In the genomic region with DNA sequence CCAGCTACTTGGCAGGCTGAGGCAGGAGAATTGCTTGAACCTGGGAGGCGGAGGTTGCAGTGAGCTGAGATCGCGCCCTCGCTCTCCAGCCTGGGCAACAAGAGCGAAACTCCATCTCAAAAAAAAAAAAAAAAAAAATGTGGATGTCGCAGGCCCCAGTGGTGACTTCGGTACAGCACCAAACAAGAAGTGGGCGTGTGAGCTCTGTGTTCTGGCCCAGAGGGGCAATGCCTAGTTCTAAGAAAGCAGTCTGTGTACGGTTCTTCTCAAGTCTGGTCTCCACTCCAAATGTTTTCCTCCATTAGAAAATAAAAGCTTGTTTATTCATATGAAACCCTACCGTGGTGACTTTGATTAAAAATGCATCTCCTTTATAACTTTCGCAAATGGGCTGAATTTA, we compare ENCODE assay signal across 9 cellular contexts.
"Had no signal": no experiment of that assay in that cellular context is flagged by ENCODE, and none has a peak within 500 bp of the region (broad histone marks: within the 10 kb centered on the region; RNA-seq: fewer than 3 reads in every experiment).

No MANE protein-coding gene starts in this region.

- H3K4me3 ChIP-seq: GM23248 had no signal

- DNase-seq: GM23248, HCEC 1CT, Karpas-422, KBM-7 had no signal

- H3K9me3 Mint-ChIP-seq: IgD-negative memory B cell had no signal

- H3K27me3 Mint-ChIP-seq: IgD-negative memory B cell had no signal

- H2AFZ ChIP-seq: GM23248 had no signal

- H3K4me3 Mint-ChIP-seq: IgD-negative memory B cell had no signal

- H3K4me2 ChIP-seq: KMS-11 had no signal

- H3K9ac ChIP-seq: GM23248, KMS-11 had no signal

- H3K27ac ChIP-seq: GM23248, KMS-11 had no signal

- FAIRE-seq: H1, H54, HTR-8/SVneo had no signal
